11 cellular contexts compared by ENCODE assay signal in genomic region chr13:110017379-110017778, GRCh38.
DNase-seq lines count a peak whose midpoint lies in the region; ATAC-seq and TF ChIP-seq lines count a peak whose summit lies in the region.
"Had no signal": no experiment of that assay in that cellular context is flagged by ENCODE, and none has a peak within 500 bp of the region (broad histone marks: within the 10 kb centered on the region; RNA-seq: fewer than 3 reads in every experiment).

No MANE protein-coding gene starts in this region.

- DNase-seq in AG20443 (ENCODE audit: low spot score) (peak; percentile 91), MG63 (peak; percentile 80), coronary artery (ENCODE audit: low spot score) (no peak), mesenchymal stem cell (peak; percentile 90), psoas muscle (no peak), gastrocnemius medialis (no peak), NCI-H187 (lab: John Stamatoyannopoulos, UW) (no peak)
- DNase-seq in stimulated activated CD8-positive, alpha-beta memory T cell treated with anti-CD3 and anti-CD28 coated beads, Interleukin-4, amount 100 ng/mL, for 48 hours, result no peak
- DNase-seq: activated CD4-positive, alpha-beta T cell treated with anti-CD3 and anti-CD28 coated beads, Interleukin-2, amount 10 ng/mL, durations not matched to agents 24 days and 14 days; Karpas-422 had no signal

- ATAC-seq in psoas muscle (no peak), gastrocnemius medialis (no peak)
- ATAC-seq: activated naive CD4-positive, alpha-beta T cell treated with anti-CD3 and anti-CD28 coated beads, Interleukin-2, amount 50 U/mL, for 72 hours had no signal

- no peaks in the 10 kb centered on the region for H3K27me3 ChIP-seq in MG63
- no peaks in the 10 kb centered on the region for H3K27me3 ChIP-seq in mesenchymal stem cell (ENCODE audit: control insufficient read depth in 1 of 2, insufficient read depth in 1 of 2, low read length in 2 of 2)
- no peaks in the 10 kb centered on the region for H3K27me3 ChIP-seq in psoas muscle (ENCODE audit: insufficient read depth in 3 of 3, low read length in 2 of 3)
- H3K27me3 ChIP-seq in gastrocnemius medialis, result peaks cover 0 to 2% (median 0%) of the 10 kb centered on the region in 3 donors

- H2BK12ac ChIP-seq in mesenchymal stem cell (ENCODE audit: low read length in 2 of 2), result peak overlapping the region; percentile 33 to 90

- no peak overlapping the region for H3K14ac ChIP-seq in mesenchymal stem cell (ENCODE audit: low read length in 2 of 2)

- no peak overlapping the region for H2BK120ac ChIP-seq in mesenchymal stem cell (ENCODE audit: low read depth, low read length)

- H3K36me3 ChIP-seq in MG63, result no peaks in the 10 kb centered on the region
- no peaks in the 10 kb centered on the region for H3K36me3 ChIP-seq in mesenchymal stem cell (ENCODE audit: control insufficient read depth in 1 of 2, insufficient read depth in 2 of 2, low read depth in 1 of 2, low read length in 2 of 2)
- H3K36me3 ChIP-seq in psoas muscle (ENCODE audit: insufficient read depth in 1 of 2, low read depth in 1 of 2), result no peaks in the 10 kb centered on the region
- no peaks in the 10 kb centered on the region for H3K36me3 ChIP-seq in gastrocnemius medialis

- H3K4me2 ChIP-seq in mesenchymal stem cell (ENCODE audit: low read length, poor library complexity, severe bottlenecking), result no peak overlapping the region

- H3K18ac ChIP-seq in mesenchymal stem cell (ENCODE audit: low read depth in 1 of 2, low read length in 2 of 2), result peak overlapping the region in 1 of 2 experiments; percentile 68

- H3K27ac ChIP-seq in coronary artery, result no peak overlapping the region
- H3K27ac ChIP-seq in mesenchymal stem cell (ENCODE audit: low read length, poor library complexity, severe bottlenecking), result peak overlapping the region; percentile 91
- no peak overlapping the region for H3K27ac ChIP-seq in psoas muscle
- no peak overlapping the region for H3K27ac ChIP-seq in gastrocnemius medialis

- intact Hi-C loops in psoas muscle (cut with DNase I), result no loop called here
- intact Hi-C loops in gastrocnemius medialis (cut with DNase I; ENCODE audit: low total_unique reads), result no loop called here

- H2AK5ac ChIP-seq in mesenchymal stem cell (ENCODE audit: low read length, severe bottlenecking), result peak overlapping the region; percentile 24

- no peak for TF ChIP-seq POLR2A in gastrocnemius medialis (IDR thresholded peaks at IDR 0.05)

- H3K4me1 ChIP-seq in mesenchymal stem cell (ENCODE audit: control insufficient read depth, insufficient read depth, low read depth, low read length) (peaks cover 14% of the 10 kb centered on the region), psoas muscle (no peaks in the 10 kb centered on the region), gastrocnemius medialis (peaks cover 12 to 14% of the 10 kb centered on the region in 2 donors)

- H3K4me3 ChIP-seq in MG63, result no peak overlapping the region
- peak overlapping the region; percentile 35 for H3K4me3 ChIP-seq in coronary artery
- no peak overlapping the region for H3K4me3 ChIP-seq in mesenchymal stem cell (ENCODE audit: insufficient read depth in 1 of 2, low read depth in 1 of 2, low read length in 2 of 2)
- no peak overlapping the region for H3K4me3 ChIP-seq in psoas muscle
- H3K4me3 ChIP-seq in gastrocnemius medialis, result no peak overlapping the region

- H3K79me1 ChIP-seq in mesenchymal stem cell (replicated peaks; ENCODE audit: low read length, poor library complexity, severe bottlenecking), result no peaks in the 10 kb centered on the region

- in situ Hi-C loops in gastrocnemius medialis (cut with MboI; ENCODE audit: low sequenced_read_pairs in 4 of 4), result no loop called here

- no peak overlapping the region for H3K9ac ChIP-seq in mesenchymal stem cell (ENCODE audit: low read length)

- WGBS in mesenchymal stem cell, result 4% methylated on average over 7 of the region's 7 CpGs
- 47 to 53% (median 49%) methylated on average over 7 of the region's 7 CpGs for whole genome bisulfite sequencing in psoas muscle, 3 donors

- peak overlapping the region; percentile 59 for H2BK5ac ChIP-seq in mesenchymal stem cell (ENCODE audit: low read depth, low read length, poor library complexity, severe bottlenecking)

- no peak overlapping the region for H2AFZ ChIP-seq in mesenchymal stem cell (ENCODE audit: low read depth, low read length)

- no peak overlapping the region for H3K23ac ChIP-seq in mesenchymal stem cell (ENCODE audit: low read length in 2 of 2)

- TF ChIP-seq CTCF in coronary artery (IDR thresholded peaks at IDR 0.05) (no peak), psoas muscle (IDR thresholded peaks at IDR 0.05) (no peak), gastrocnemius medialis (IDR thresholded peaks at IDR 0.05 in 4 of 5, conservative IDR thresholded peaks at IDR 0.05 in 1 of 5) (no peak)

- H4K8ac ChIP-seq in mesenchymal stem cell (ENCODE audit: low read length), result no peak overlapping the region

- H2BK15ac ChIP-seq in mesenchymal stem cell (ENCODE audit: low read depth, poor library complexity, severe bottlenecking), result peak overlapping the region; percentile 94

- no peak overlapping the region for H3K4ac ChIP-seq in mesenchymal stem cell (ENCODE audit: low read depth in 1 of 2, low read length in 2 of 2)

- H4K91ac ChIP-seq in mesenchymal stem cell (ENCODE audit: low read length), result peak overlapping the region; percentile 61

- H3K9me3 ChIP-seq in MG63, result no peaks in the 10 kb centered on the region
- no peaks in the 10 kb centered on the region for H3K9me3 ChIP-seq in mesenchymal stem cell (ENCODE audit: control insufficient read depth, low read length)
- no peaks in the 10 kb centered on the region for H3K9me3 ChIP-seq in psoas muscle
- no peaks in the 10 kb centered on the region for H3K9me3 ChIP-seq in gastrocnemius medialis

Comparison
In these comparisons a context has a peak if more than half of its experiments do, and no peak if none do; other contexts are left out.
1. DNase-seq: peak in AG20443 (single experiment), MG63 (single experiment) and mesenchymal stem cell (single experiment); none in coronary artery (single experiment), psoas muscle (0 of 2), gastrocnemius medialis (0 of 2), stimulated activated CD8-positive, alpha-beta memory T cell treated with anti-CD3 and anti-CD28 coated beads, Interleukin-4, amount 100 ng/mL, for 48 hours (single experiment) and NCI-H187 (0 of 2).